ENCODE assay signal across 12 cellular contexts in the genomic region with DNA sequence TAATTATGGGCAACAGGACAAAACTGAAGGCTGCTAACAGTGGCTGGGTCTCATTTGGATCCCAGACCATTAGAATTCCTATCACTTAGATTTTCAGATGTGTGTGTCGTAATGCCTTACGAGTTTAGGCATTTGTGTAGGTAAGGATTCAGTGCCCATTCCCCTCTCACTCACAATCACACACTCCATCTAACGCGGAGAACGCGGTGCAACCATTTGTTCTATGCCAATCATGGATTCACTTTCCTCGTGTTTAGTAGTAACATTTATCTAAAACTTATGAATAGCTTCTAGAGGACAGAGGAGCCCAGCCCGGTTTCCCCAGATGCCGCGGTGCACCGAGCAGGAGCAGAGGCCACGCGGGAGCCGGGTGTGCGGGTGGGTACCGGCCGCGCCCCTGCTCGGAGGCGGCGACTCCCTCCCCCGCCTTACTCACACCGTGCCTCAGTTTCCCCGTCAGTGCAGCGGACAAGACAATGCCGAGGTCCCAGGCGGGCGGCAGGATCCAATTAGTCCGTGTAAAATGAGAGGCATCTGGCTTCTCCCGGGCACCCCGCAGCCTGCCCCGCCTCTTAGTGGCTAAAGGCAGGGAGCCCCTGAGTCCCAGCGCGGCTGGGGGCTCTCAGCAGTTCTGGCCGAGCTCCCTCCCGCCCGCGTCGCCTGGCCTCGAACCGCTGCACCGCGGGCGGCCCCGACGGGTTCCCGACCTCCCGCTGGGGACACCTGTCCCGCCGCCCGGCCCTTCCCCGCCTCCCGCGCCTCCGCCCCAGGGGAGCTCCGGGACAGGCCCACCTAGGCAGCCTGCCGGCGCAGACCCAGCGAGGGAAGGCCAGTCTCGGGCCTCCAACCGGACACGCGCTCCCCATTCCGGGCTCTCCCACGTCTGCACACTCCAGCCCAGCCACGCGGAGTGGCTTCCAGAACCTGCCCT. TPM values are rescaled to one million over a fixed set of nuclear protein-coding genes. Genes with fewer than 3 reads are reported as not detected.
A peak's percentile ranks its signal among the peaks of the same experiment; 100 is the strongest.
DNase-seq lines count a peak whose midpoint lies in the region; ATAC-seq and TF ChIP-seq lines count a peak whose summit lies in the region.
"Had no signal": no experiment of that assay in that cellular context is flagged by ENCODE, and none has a peak within 500 bp of the region (broad histone marks: within the 10 kb centered on the region; RNA-seq: fewer than 3 reads in every experiment).

No MANE protein-coding gene starts in this region.

- TF ChIP-seq CTCF in breast epithelium (IDR thresholded peaks at IDR 0.05) (no peak), MCF 10A (IDR thresholded peaks at IDR 0.05; ENCODE audit: unreplicated experiment) (no peak), epithelial cell of esophagus (IDR thresholded peaks at IDR 0.05; ENCODE audit: insufficient read depth, low read depth, low read length, missing control alignments) (no peak), right lobe of liver (IDR thresholded peaks at IDR 0.05) (no peak), upper lobe of right lung (IDR thresholded peaks at IDR 0.05) (no peak), osteocyte (IDR thresholded peaks at IDR 0.05) (no peak)

- H3K36me3 Mint-ChIP-seq in MCF 10A (ENCODE audit: insufficient read depth, unreplicated experiment): no peaks in the 10 kb centered on the region
- no peaks in the 10 kb centered on the region for H3K36me3 Mint-ChIP-seq in osteocyte (ENCODE audit: unreplicated experiment)

- H3K36me3 ChIP-seq in breast epithelium (no peaks in the 10 kb centered on the region), right lobe of liver (no peaks in the 10 kb centered on the region), upper lobe of right lung (no peaks in the 10 kb centered on the region)

- no peak for DNase-seq in breast epithelium (ENCODE audit: low spot score in 2 of 2)
- DNase-seq in MCF 10A (ENCODE audit: unreplicated experiment): no peak
- DNase-seq in epithelial cell of esophagus (ENCODE audit: low read depth): no peak
- peak in 1 of 3 donors; percentile 56 for DNase-seq in right lobe of liver
- peak; percentile 65 for DNase-seq in upper lobe of right lung
- no peak for DNase-seq in stimulated activated CD4-positive, alpha-beta T cell treated with anti-CD3 and anti-CD28 coated beads, Interleukin-1b, Interleukin-23, amount 100 ng/mL, for 48 hours
- DNase-seq in osteocyte (ENCODE audit: extremely low spot score, unreplicated experiment): no peak
- DNase-seq: AML-193, amygdala, NCI-H2081 treated with DMSO at 0.1 percent for 48 hours, occipital lobe had no signal

- 27% methylated on average over 13 of the region's 67 CpGs for WGBS in right lobe of liver (ENCODE audit: insufficient coverage, low coverage, low lambda C conversion rate, missing lambda C conversion rate)

- H3K4me1 Mint-ChIP-seq in MCF 10A (ENCODE audit: insufficient read depth, unreplicated experiment) (no peaks in the 10 kb centered on the region), osteocyte (ENCODE audit: unreplicated experiment) (peaks cover 14% of the 10 kb centered on the region)

- peaks cover 7 to 22% of the 10 kb centered on the region in 2 donors for H3K27me3 ChIP-seq in breast epithelium
- peaks cover 0 to 4% of the 10 kb centered on the region in 2 donors for H3K27me3 ChIP-seq in right lobe of liver
- peaks cover 26% of the 10 kb centered on the region for H3K27me3 ChIP-seq in upper lobe of right lung

- CTCF ChIA-PET in MCF 10A (lab: Yijun Ruan, JAX): interaction anchor here (0.6 kb wide), 1 partner anchor 427 kb away, joined by 3 read pairs; no protein-coding TSS in a partner anchor

- TF ChIP-seq POLR2A in breast epithelium (IDR thresholded peaks at IDR 0.05): no peak
- TF ChIP-seq POLR2A in right lobe of liver (IDR thresholded peaks at IDR 0.05): no peak

- H3K4me1 ChIP-seq in breast epithelium: no peaks in the 10 kb centered on the region
- H3K4me1 ChIP-seq in right lobe of liver: peaks cover 0 to 7% (median 0%) of the 10 kb centered on the region in 4 donors
- peaks cover 16% of the 10 kb centered on the region for H3K4me1 ChIP-seq in upper lobe of right lung

- peak; percentile 28 to 51 (median 38) for ATAC-seq in right lobe of liver
- ATAC-seq in upper lobe of right lung: peak; percentile 56
- no peak for ATAC-seq in HG03442 (IDR thresholded peaks at IDR 0.05; ENCODE audit: unreplicated experiment)

- H3K9me3 ChIP-seq in breast epithelium (no peaks in the 10 kb centered on the region), right lobe of liver (no peaks in the 10 kb centered on the region), upper lobe of right lung (no peaks in the 10 kb centered on the region)

- peak overlapping the region in 2 of 3 donors; percentile 19 to 59 for H3K4me3 ChIP-seq in breast epithelium
- H3K4me3 ChIP-seq in epithelial cell of esophagus (ENCODE audit: low read length): peak overlapping the region; percentile 18
- no peak overlapping the region for H3K4me3 ChIP-seq in right lobe of liver
- H3K4me3 ChIP-seq in upper lobe of right lung: peak overlapping the region; percentile 23

- H3K4me3 Mint-ChIP-seq in MCF 10A (ENCODE audit: unreplicated experiment): no peak overlapping the region
- H3K4me3 Mint-ChIP-seq in osteocyte (ENCODE audit: unreplicated experiment): no peak overlapping the region

- H3K27ac Mint-ChIP-seq in MCF 10A (ENCODE audit: low read depth, unreplicated experiment): no peak overlapping the region
- no peak overlapping the region for H3K27ac Mint-ChIP-seq in osteocyte (ENCODE audit: unreplicated experiment)

- intact Hi-C loops in breast epithelium (cut with DNase I; ENCODE audit: low total_unique reads) (no loop called here), MCF 10A (cut with micrococcal nuclease) (no loop called here), right lobe of liver (cut with DNase I) (no loop called here), upper lobe of right lung (cut with DNase I) (no loop called here)

- no peaks in the 10 kb centered on the region for H3K9me3 Mint-ChIP-seq in MCF 10A (ENCODE audit: unreplicated experiment)
- H3K9me3 Mint-ChIP-seq in osteocyte (ENCODE audit: unreplicated experiment): no peaks in the 10 kb centered on the region

- no TSS peak for BruUV-seq in MCF 10A (replicated peaks; lab: Mats Ljungman, UMichigan)

- H3K27ac ChIP-seq in breast epithelium (no peak overlapping the region), right lobe of liver (no peak overlapping the region), upper lobe of right lung (no peak overlapping the region)

- POLR2A ChIA-PET in MCF 10A (lab: Yijun Ruan, JAX): interaction anchor here (1.9 kb wide), 1 partner anchor 13 kb away, joined by 6 read pairs; no protein-coding TSS in a partner anchor

- H3K27me3 Mint-ChIP-seq in MCF 10A (ENCODE audit: insufficient read depth, unreplicated experiment) (peaks cover 8% of the 10 kb centered on the region), osteocyte (ENCODE audit: unreplicated experiment) (no peaks in the 10 kb centered on the region)

RNA-seq across cellular contexts. Expression of gene C1QTNF9B, which starts 5.9 kb away (rescaled TPM):
- under 1 TPM in 1 of 3 donors, not detected in 2; 0.32 TPM for total RNA-seq in breast epithelium
- not detected in 2 replicates for total RNA-seq in MCF 10A (2022)
- total RNA-seq in right lobe of liver: under 1 TPM in 3 of 6 experiments, not detected in 3; 0.18 to 0.42 (median 0.22) TPM
- total RNA-seq in upper lobe of right lung: not detected
- total RNA-seq in osteocyte: not detected in 2 replicates
- total RNA-seq: occipital lobe had no signal

RNA-seq across cellular contexts. Expression of gene MIPEP, which starts 14.0 kb away (rescaled TPM):
- total RNA-seq in breast epithelium (10 to 100 TPM; 11.0 to 23.0 (median 20.0) TPM), MCF 10A (2022) (19.1 and 24.7 TPM in 2 replicates), right lobe of liver (10 to 100 TPM in 5 of 6 experiments, 1 to 10 TPM in 1; 8.2 to 15.2 (median 11.8) TPM), upper lobe of right lung (13.3 TPM), osteocyte (14.0 and 20.0 TPM in 2 replicates)

Comparison
In these comparisons a context has a peak if more than half of its experiments do, and no peak if none do; other contexts are left out.
1. H3K4me3 ChIP-seq: peak in breast epithelium (2 of 3), epithelial cell of esophagus (single experiment) and upper lobe of right lung (single experiment); none in right lobe of liver (0 of 3).